ENCODE assay signal across 21 cellular contexts in the genomic region with DNA sequence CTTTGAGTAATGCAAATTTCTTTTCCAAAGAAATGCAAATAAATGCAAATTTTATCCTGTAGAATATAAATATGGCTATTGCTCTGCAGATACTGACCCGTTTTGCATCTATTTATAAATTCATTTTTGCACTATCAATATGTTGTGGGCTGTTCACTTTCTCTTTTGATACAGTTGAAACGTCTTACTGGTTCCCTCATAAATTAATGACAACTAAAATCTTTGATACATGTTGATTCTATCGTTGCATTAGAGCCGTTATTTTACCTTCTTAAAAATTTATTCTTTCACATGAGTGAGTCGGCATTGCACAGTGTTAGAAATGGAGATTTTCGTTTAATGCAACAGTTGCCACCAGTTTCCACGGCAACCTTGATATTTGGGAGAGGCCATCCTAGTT.
DNase-seq lines count a peak whose midpoint lies in the region; TF ChIP-seq lines count a peak whose summit lies in the region.
"Had no signal": no experiment of that assay in that cellular context is flagged by ENCODE, and none has a peak within 500 bp of the region (broad histone marks: within the 10 kb centered on the region; RNA-seq: fewer than 3 reads in every experiment).

No MANE protein-coding gene starts in this region.

- H3K4me3 ChIP-seq in HEK293 (ENCODE audit: low read depth, low read length) (no peak overlapping the region), left ventricle myocardium inferior (no peak overlapping the region)
- H3K4me3 ChIP-seq: A549; BLaER1 treated with 17β-estradiol and CSF1 and Interleukin-3, amounts not matched to agents 10 nM and 100 nM; GM12878 had no signal

- no peaks in the 10 kb centered on the region for H3K9me3 Mint-ChIP-seq in endothelial cell (ENCODE audit: unreplicated experiment)
- H3K9me3 Mint-ChIP-seq: CD4-positive, alpha-beta T cell; CD8-positive, alpha-beta T cell had no signal

- peaks cover 4% of the 10 kb centered on the region for H3K36me3 Mint-ChIP-seq in endothelial cell (ENCODE audit: low read depth, unreplicated experiment)
- H3K36me3 Mint-ChIP-seq: CD8-positive, alpha-beta T cell had no signal

- CTCF ChIA-PET in HEK293 (lab: Yijun Ruan, JAX): no interaction called here

- H3K27ac ChIP-seq in HEK293 (ENCODE audit: extremely low read depth, low read depth, low read length) (no peak overlapping the region), left ventricle myocardium inferior (replicated peaks) (no peak overlapping the region)
- H3K27ac ChIP-seq: 22Rv1; A549; BLaER1 treated with 17β-estradiol and CSF1 and Interleukin-3, amounts not matched to agents 10 nM and 100 nM; C4-2B had no signal

- H3K36me3 ChIP-seq in HEK293 (ENCODE audit: control insufficient read depth in 2 of 2, insufficient read depth in 1 of 2, low read length in 2 of 2) (peaks cover 0 to 2% of the 10 kb centered on the region in 2 experiments; a peak in 1 of 3 replicates), left ventricle myocardium inferior (no peaks in the 10 kb centered on the region)
- H3K36me3 ChIP-seq: BLaER1 treated with 17β-estradiol and CSF1 and Interleukin-3, amounts not matched to agents 10 nM and 100 nM had no signal

- H3K27me3 Mint-ChIP-seq in endothelial cell (ENCODE audit: unreplicated experiment): peaks cover 5% of the 10 kb centered on the region

- H3K4me1 ChIP-seq in HEK293 (ENCODE audit: control insufficient read depth, insufficient read depth, low read length) (no peaks in the 10 kb centered on the region), left ventricle myocardium inferior (no peaks in the 10 kb centered on the region)
- H3K4me1 ChIP-seq: A549; BLaER1 treated with 17β-estradiol and CSF1 and Interleukin-3, amounts not matched to agents 10 nM and 100 nM; Caco-2 had no signal

- TF ChIP-seq CTCF in HEK293 (tag by site-specific recombination; IDR thresholded peaks at IDR 0.05) (no peak), endothelial cell (IDR thresholded peaks at IDR 0.05; ENCODE audit: unreplicated experiment) (no peak), left ventricle myocardium inferior (IDR thresholded peaks at IDR 0.05; ENCODE audit: borderline replicate concordance) (no peak)

- H3K4me3 Mint-ChIP-seq in endothelial cell (ENCODE audit: unreplicated experiment): peak overlapping the region; percentile 8
- H3K4me3 Mint-ChIP-seq: B cell; CD4-positive, alpha-beta T cell; CD8-positive, alpha-beta T cell had no signal

- intact Hi-C loops in left ventricle myocardium inferior (cut with micrococcal nuclease): no loop called here

- no peaks in the 10 kb centered on the region for H3K4me1 Mint-ChIP-seq in endothelial cell (ENCODE audit: unreplicated experiment)
- H3K4me1 Mint-ChIP-seq: B cell had no signal

- DNase-seq in NCI-H526 (lab: John Stamatoyannopoulos, UW): peak; percentile 90 to 92
- no peak for DNase-seq in endothelial cell (ENCODE audit: low spot score)
- DNase-seq in dedifferentiated amniotic fluid mesenchymal stem cell (ENCODE audit: extremely low spot score): no peak
- no peak for DNase-seq in left ventricle myocardium inferior
- DNase-seq: AML-193; Caco-2; Calu3; CD4-positive, alpha-beta T cell; CD8-positive, alpha-beta T cell; DMS53; DMS79; DND-41; EL; GDM1 had no signal

- H3K9me3 ChIP-seq in HEK293 (ENCODE audit: control insufficient read depth, insufficient read depth, low read depth, low read length): no peaks in the 10 kb centered on the region
- no peaks in the 10 kb centered on the region for H3K9me3 ChIP-seq in left ventricle myocardium inferior (replicated peaks)
- H3K9me3 ChIP-seq: A549, Caco-2 had no signal

- no peak overlapping the region for H3K27ac Mint-ChIP-seq in endothelial cell (ENCODE audit: unreplicated experiment)
- H3K27ac Mint-ChIP-seq: B cell; CD4-positive, alpha-beta T cell; CD8-positive, alpha-beta T cell had no signal

- H3K27me3 ChIP-seq in left ventricle myocardium inferior (ENCODE audit: low read depth): peaks cover 4% of the 10 kb centered on the region
- H3K27me3 ChIP-seq: BLaER1 treated with 17β-estradiol and CSF1 and Interleukin-3, amounts not matched to agents 10 nM and 100 nM had no signal

- POLR2A ChIA-PET in HEK293 (lab: Yijun Ruan, JAX): no interaction called here

TF ChIP-seq in HEK293, 187 proteins besides CTCF, POLR2A, EP300 and RAD21:
- peak; percentile 99 for TF ChIP-seq ZNF510 (tag by site-specific recombination; IDR thresholded peaks at IDR 0.05; ENCODE audit: insufficient replicate concordance)
- TF ChIP-seq ZNF221 (tag by site-specific recombination; IDR thresholded peaks at IDR 0.05; ENCODE audit: borderline replicate concordance): no peak

Comparison
In these comparisons a context has a peak if more than half of its experiments do, and no peak if none do; other contexts are left out.
1. DNase-seq: peak in NCI-H526 (2 of 2); none in endothelial cell (single experiment), dedifferentiated amniotic fluid mesenchymal stem cell (single experiment) and left ventricle myocardium inferior (single experiment).